ENCODE assay signal across 8 cellular contexts in the genomic region with DNA sequence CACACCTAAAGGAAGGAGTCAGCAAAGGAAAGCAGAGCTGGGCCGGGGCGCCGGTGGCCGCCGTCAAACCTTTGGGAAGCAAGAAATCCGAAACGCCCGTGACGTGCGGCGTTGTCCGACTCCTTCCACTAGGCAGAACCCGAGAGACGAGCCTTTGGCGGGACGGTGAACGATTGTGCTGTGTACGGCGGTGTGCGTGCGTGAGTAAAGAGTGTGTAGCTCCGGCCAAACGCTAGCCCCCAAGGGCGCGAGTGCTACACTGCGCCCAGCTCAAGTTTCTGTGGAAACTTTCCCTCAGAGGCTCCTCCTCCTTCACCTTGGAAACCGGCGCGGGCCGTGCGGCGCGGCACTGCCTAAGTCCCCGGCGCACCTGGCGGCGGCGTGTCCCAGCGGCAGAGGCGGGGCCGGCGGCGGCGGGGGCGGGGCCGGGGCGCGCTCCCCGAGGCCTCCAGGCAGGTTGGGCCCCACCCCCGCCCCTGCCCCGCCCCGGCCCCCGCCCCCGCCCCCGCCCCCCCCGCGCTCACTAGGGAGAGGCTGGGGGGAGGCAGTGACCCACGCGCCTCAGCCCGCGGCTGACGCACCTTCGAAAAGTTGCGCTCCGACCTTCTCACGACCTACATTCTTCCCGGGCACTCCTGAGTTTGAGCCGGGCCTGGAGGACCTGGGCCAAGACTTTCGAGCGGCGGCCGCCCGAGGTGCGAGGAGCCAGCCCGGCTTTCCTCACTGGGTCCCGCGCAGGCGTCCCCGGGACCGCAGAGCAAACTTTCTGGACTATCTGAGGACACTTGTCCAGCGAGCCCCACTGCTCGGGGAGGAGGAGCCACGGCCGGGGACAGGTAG. TPM values are rescaled to one million over a fixed set of nuclear protein-coding genes. Genes with fewer than 3 reads are reported as not detected.
DNase-seq lines count a peak whose midpoint lies in the region; ATAC-seq and TF ChIP-seq lines count a peak whose summit lies in the region.

TSS of gene FHIP1A (plus strand) at position 547 of the 840 bp plus-strand sequence. CDS start 157,084 bp downstream, outside the sequence.

- peak; percentile 82 for ATAC-seq in GM21367 (IDR thresholded peaks at IDR 0.05; ENCODE audit: unreplicated experiment)

- peaks cover 5% of the 10 kb centered on the region for H3K27me3 Mint-ChIP-seq in osteocyte (ENCODE audit: unreplicated experiment)

- H3K27ac ChIP-seq in tibial nerve: peak within 1 kb of the TSS; percentile 8 to 78 (median 48)

- no peaks in the 10 kb centered on the region for H3K36me3 ChIP-seq in tibial nerve

- H3K9me3 Mint-ChIP-seq in osteocyte (ENCODE audit: unreplicated experiment): no peaks in the 10 kb centered on the region

- peak within 1 kb of the TSS; percentile 87 for H3K4me3 Mint-ChIP-seq in osteocyte (ENCODE audit: unreplicated experiment)

- no peaks in the 10 kb centered on the region for H3K27me3 ChIP-seq in tibial nerve

- peaks cover 0 to 28% (median 6%) of the 10 kb centered on the region in 4 donors for H3K4me1 ChIP-seq in tibial nerve

- H3K9me3 ChIP-seq in tibial nerve: no peaks in the 10 kb centered on the region

- peak within 1 kb of the TSS; percentile 45 to 67 (median 56) for H3K4me3 ChIP-seq in tibial nerve

- H3K4me1 Mint-ChIP-seq in osteocyte (ENCODE audit: unreplicated experiment): peaks cover 17% of the 10 kb centered on the region

- DNase-seq in DMS 273 treated with DMSO at 0.1 percent for 48 hours (lab: John Stamatoyannopoulos, UW) (peak; percentile 49), HS-27A (ENCODE audit: low read depth) (peak; percentile 58), RPMI7951 (ENCODE audit: low read depth) (peak; percentile 68), germinal center (ENCODE audit: low spot score) (peak; percentile 85), osteocyte (ENCODE audit: extremely low spot score, unreplicated experiment) (peak; percentile 89), tibial nerve (ENCODE audit: low spot score in 2 of 2) (peak; percentile 30 to 41)
- DNase-seq in activated naive CD4-positive, alpha-beta T cell (lab: John Stamatoyannopoulos, UW): peak; percentile 22 to 83 (median 60)

- H3K36me3 Mint-ChIP-seq in osteocyte (ENCODE audit: unreplicated experiment): no peaks in the 10 kb centered on the region

- TF ChIP-seq CTCF in osteocyte (IDR thresholded peaks at IDR 0.05): peak; percentile 12
- TF ChIP-seq CTCF in tibial nerve (IDR thresholded peaks at IDR 0.05): peak in 2 of 5 experiments; percentile 24 to 29

- H3K27ac Mint-ChIP-seq in osteocyte (ENCODE audit: unreplicated experiment): peak within 1 kb of the TSS; percentile 73

- peak in 1 of 2 donors; percentile 25 for TF ChIP-seq POLR2A in tibial nerve (IDR thresholded peaks at IDR 0.05)

- peak in 1 of 2 donors; percentile 37 for TF ChIP-seq EP300 in tibial nerve (IDR thresholded peaks at IDR 0.05)

- 1% methylated on average over 42 to 44 of the region's 84 CpGs for WGBS in tibial nerve, 2 donors

RNA-seq across cellular contexts. Expression of gene FHIP1A, which starts in this region (rescaled TPM):
- total RNA-seq in RPMI7951 (2014; rRNA removed; shearing (Covaris generic)): 0.20 and 0.36 TPM in 2 replicates
- total RNA-seq in osteocyte: 0.86 and 0.94 TPM in 2 replicates
- 10 to 100 TPM in 1 of 4 donors, 1 to 10 TPM in 3; 4.9 to 59.4 (median 9.0) TPM for total RNA-seq in tibial nerve

Comparison
In these comparisons a context has a peak if more than half of its experiments do, and no peak if none do; other contexts are left out.
1. Peak in every context shown above with its lines: DNase-seq, ATAC-seq, H3K4me3 ChIP-seq and H3K27ac ChIP-seq.
2. Peak in DNase-seq in RPMI7951; RNA of the gene not detected or under 1 TPM.
3. Peak in DNase-seq in osteocyte; RNA of the gene not detected or under 1 TPM.
4. DNase-seq: peak in every context shown above with its lines; median percentile 89 in osteocyte; 85 in germinal center; 68 in RPMI7951; 60 in activated naive CD4-positive, alpha-beta T cell; 58 in HS-27A; 49 in DMS 273 treated with DMSO at 0.1 percent for 48 hours; 36 in tibial nerve.